Comparison of ENCODE assay signal across 8 cellular contexts in the genomic region with DNA sequence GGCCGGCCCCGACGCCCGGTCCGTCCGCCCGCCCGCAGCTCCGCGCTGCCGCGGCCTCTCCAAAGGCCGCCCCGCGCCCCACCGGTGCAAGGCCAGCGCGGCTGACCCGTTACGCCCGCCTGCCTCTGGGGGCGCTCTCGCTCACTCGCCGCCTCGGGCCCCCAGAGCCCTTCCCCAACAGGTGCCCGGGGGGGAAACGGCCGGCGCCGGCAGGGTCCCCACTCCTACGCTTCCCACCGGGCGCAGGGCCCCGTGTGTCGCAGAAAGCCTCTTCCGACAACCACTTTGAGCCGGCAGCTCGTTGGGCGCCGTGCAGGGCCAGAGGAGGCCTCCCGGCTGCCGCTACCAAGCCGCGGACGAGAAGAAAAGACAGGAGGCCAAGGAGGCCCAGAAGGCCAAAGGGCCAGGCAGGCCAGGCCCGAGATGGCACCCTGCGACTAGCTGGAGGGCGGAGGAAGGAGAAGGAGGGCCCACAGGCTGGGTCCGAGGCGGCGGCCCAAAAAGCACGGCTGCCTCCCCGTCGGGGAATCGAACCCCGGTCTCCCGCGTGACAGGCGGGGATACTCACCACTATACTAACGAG.
DNase-seq lines count a peak whose midpoint lies in the region; ATAC-seq and TF ChIP-seq lines count a peak whose summit lies in the region.

No MANE protein-coding gene starts in this region.

- H3K9me3 ChIP-seq in osteoblast (ENCODE audit: low read depth, low read length) (peaks cover 1% of the 10 kb centered on the region), vagina (no peaks in the 10 kb centered on the region)

- H3K4me2 ChIP-seq in osteoblast (ENCODE audit: insufficient read depth, low read length), result peak overlapping the region; percentile 64

- intact Hi-C loops in vagina (cut with DNase I), result no loop called here

- TF ChIP-seq POLR2A in vagina (IDR thresholded peaks at IDR 0.05), result no peak

- H3K27ac ChIP-seq in osteoblast (ENCODE audit: low read depth, low read length) (no peak overlapping the region), vagina (peak overlapping the region; percentile 39)

- ATAC-seq in HG03354 (IDR thresholded peaks at IDR 0.05; ENCODE audit: poor library complexity, severe bottlenecking, unreplicated experiment), result no peak

- H3K79me2 ChIP-seq in osteoblast (ENCODE audit: insufficient read depth, low read length), result no peaks in the 10 kb centered on the region

- peak overlapping the region; percentile 51 for H2AFZ ChIP-seq in osteoblast (ENCODE audit: low read length)

- no peaks in the 10 kb centered on the region for H3K4me1 ChIP-seq in osteoblast (ENCODE audit: insufficient read depth, low read length)
- H3K4me1 ChIP-seq in vagina, result no peaks in the 10 kb centered on the region

- DNase-seq in GM12865 (ENCODE audit: low read depth) (peak; percentile 90), HuH-7 (ENCODE audit: low spot score) (peak; percentile 77), fibroblast of pulmonary artery (ENCODE audit: low read depth) (peak; percentile 38), osteoblast (ENCODE audit: insufficient read length, low spot score, missing footprints) (peak; percentile 98), vagina (ENCODE audit: extremely low spot score in 2 of 2) (no peak), NCI-H2029 (lab: John Stamatoyannopoulos, UW) (no peak)
- DNase-seq in activated CD8-positive, alpha-beta memory T cell treated with anti-CD3 and anti-CD28 coated beads, Interleukin-2, amount 50 U/mL, for 4 hours, result peak; percentile 58

- H3K4me3 ChIP-seq in GM12865 (ENCODE audit: low read depth, low read length), result peak overlapping the region; percentile 89
- H3K4me3 ChIP-seq in fibroblast of pulmonary artery (replicated peaks; ENCODE audit: low read depth, low read length), result peak overlapping the region; percentile 43
- H3K4me3 ChIP-seq in osteoblast (ENCODE audit: insufficient read depth, low read length), result peak overlapping the region; percentile 72
- H3K4me3 ChIP-seq in vagina, result peak overlapping the region; percentile 57 to 62

- no peaks in the 10 kb centered on the region for H4K20me1 ChIP-seq in osteoblast (ENCODE audit: insufficient read depth, low read length)

- peaks cover 11% of the 10 kb centered on the region for H3K27me3 ChIP-seq in osteoblast (ENCODE audit: insufficient read depth, low read length)
- H3K27me3 ChIP-seq in vagina, result no peaks in the 10 kb centered on the region

- TF ChIP-seq CTCF in GM12865 (IDR thresholded peaks at IDR 0.05; ENCODE audit: insufficient read depth, low read depth, low read length, missing control alignments), result peak; percentile 74
- TF ChIP-seq CTCF in fibroblast of pulmonary artery (IDR thresholded peaks at IDR 0.05; ENCODE audit: low read length, missing control alignments), result peak; percentile 31
- peak; percentile 38 for TF ChIP-seq CTCF in osteoblast (IDR thresholded peaks at IDR 0.05; ENCODE audit: extremely low read depth, low read depth, low read length)
- TF ChIP-seq CTCF in vagina (IDR thresholded peaks at IDR 0.05), result peak in 1 of 3 experiments; percentile 29

- H3K36me3 ChIP-seq in osteoblast (ENCODE audit: insufficient read depth, low read length) (no peaks in the 10 kb centered on the region), vagina (no peaks in the 10 kb centered on the region)

Comparison
In these comparisons a context has a peak if more than half of its experiments do, and no peak if none do; other contexts are left out.
1. DNase-seq: peak in GM12865 (single experiment), HuH-7 (single experiment), activated CD8-positive, alpha-beta memory T cell treated with anti-CD3 and anti-CD28 coated beads, Interleukin-2, amount 50 U/mL, for 4 hours (single experiment), fibroblast of pulmonary artery (single experiment) and osteoblast (single experiment); none in vagina (0 of 2) and NCI-H2029 (single experiment).
2. Peak in every context shown above with its lines, with median percentiles within 50 percentile points of each other: H3K4me3 ChIP-seq.